Comparison of ENCODE assay signal across 1 cellular context in the genomic region with DNA sequence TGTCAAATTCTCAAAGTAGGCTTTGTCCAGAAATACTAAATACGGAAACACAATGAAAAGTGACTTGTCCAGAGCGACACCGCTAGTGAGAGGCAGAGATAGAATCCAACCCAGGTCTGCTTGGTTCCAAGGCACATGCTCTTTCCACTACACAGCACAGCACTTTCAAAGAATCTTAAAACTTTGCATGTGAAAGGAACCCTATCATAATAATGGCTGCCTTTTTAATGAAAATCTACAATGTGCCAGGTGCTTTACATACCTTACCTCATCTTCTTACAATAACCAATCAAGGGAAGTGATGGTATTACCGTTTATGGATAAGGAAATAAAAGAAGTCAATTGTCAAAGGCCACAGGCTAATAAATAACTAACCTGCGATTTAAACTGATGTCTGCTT.
TF ChIP-seq lines count a peak whose summit lies in the region.

No MANE protein-coding gene starts in this region.

TF ChIP-seq in A549, 52 proteins besides CTCF, POLR2A, EP300 and RAD21 (continued from another document):
- TF ChIP-seq ELK1 (IDR thresholded peaks at IDR 0.05; ENCODE audit: low read depth, low read length) (no peak), CBX2 (IDR thresholded peaks at IDR 0.05; ENCODE audit: borderline replicate concordance, low read depth) (no peak), CHD2 (IDR thresholded peaks at IDR 0.05; ENCODE audit: low read length, partially characterized antibody) (no peak), ZSCAN20 (CRISPR knock-in tag; IDR thresholded peaks at IDR 0.05) (no peak), EHMT2 (IDR thresholded peaks at IDR 0.05; ENCODE audit: low read depth) (no peak), HEYL (CRISPR knock-in tag; IDR thresholded peaks at IDR 0.05) (no peak), ZC3H11A (IDR thresholded peaks at IDR 0.05) (no peak), FOXS1 (CRISPR knock-in tag; IDR thresholded peaks at IDR 0.05) (no peak), FOSB (CRISPR knock-in tag; IDR thresholded peaks at IDR 0.05) (no peak), RCOR1 (IDR thresholded peaks at IDR 0.05; ENCODE audit: low read depth, low read length) (no peak), NFE2L2 (conservative IDR thresholded peaks at IDR 0.05; ENCODE audit: low read length) (no peak), CEBPB (IDR thresholded peaks at IDR 0.05) (no peak), JUNB (IDR thresholded peaks at IDR 0.05) (no peak), POLR2AphosphoS2 (conservative IDR thresholded peaks at IDR 0.05; ENCODE audit: low read length) (no peak), FOSL2 (IDR thresholded peaks at IDR 0.05) (no peak), FOSL2 (CRISPR knock-in tag; IDR thresholded peaks at IDR 0.05) (no peak)
- TF ChIP-seq, protein P1, sequence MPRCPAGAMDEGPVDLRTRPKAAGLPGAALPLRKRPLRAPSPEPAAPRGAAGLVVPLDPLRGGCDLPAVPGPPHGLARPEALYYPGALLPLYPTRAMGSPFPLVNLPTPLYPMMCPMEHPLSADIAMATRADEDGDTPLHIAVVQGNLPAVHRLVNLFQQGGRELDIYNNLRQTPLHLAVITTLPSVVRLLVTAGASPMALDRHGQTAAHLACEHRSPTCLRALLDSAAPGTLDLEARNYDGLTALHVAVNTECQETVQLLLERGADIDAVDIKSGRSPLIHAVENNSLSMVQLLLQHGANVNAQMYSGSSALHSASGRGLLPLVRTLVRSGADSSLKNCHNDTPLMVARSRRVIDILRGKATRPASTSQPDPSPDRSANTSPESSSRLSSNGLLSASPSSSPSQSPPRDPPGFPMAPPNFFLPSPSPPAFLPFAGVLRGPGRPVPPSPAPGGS (IDR thresholded peaks at IDR 0.05): no peak
- TF ChIP-seq, protein P2, sequence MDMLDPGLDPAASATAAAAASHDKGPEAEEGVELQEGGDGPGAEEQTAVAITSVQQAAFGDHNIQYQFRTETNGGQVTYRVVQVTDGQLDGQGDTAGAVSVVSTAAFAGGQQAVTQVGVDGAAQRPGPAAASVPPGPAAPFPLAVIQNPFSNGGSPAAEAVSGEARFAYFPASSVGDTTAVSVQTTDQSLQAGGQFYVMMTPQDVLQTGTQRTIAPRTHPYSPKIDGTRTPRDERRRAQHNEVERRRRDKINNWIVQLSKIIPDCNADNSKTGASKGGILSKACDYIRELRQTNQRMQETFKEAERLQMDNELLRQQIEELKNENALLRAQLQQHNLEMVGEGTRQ (IDR thresholded peaks at IDR 0.05): no peak
